ENCODE assay signal across 9 cellular contexts in the genomic region with DNA sequence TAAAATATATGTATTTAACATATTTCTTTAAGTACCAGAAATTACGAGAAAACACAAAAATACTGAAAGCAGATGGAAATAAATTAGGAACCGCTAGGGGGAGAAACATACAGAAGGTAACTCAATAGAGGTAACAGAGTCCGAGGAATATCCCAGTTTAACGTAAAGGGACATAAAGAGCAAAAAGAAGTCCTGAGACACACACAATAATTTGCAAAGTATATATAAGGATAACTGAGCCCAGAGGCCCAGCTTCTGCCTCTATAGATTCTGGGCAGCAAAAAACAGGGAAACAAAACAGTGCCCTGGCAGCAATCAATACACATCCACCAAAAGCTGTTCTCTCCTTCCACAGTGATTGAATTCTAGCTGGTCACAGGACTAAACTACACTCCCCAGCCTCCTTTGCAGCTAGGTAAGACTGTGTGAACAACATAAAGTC. TPM values are rescaled to one million over a fixed set of nuclear protein-coding genes. Genes with fewer than 3 reads are reported as not detected.
A peak's percentile ranks its signal among the peaks of the same experiment; 100 is the strongest.
DNase-seq lines count a peak whose midpoint lies in the region; ATAC-seq, FAIRE-seq and TF ChIP-seq lines count a peak whose summit lies in the region.
"Had no signal": no experiment of that assay in that cellular context is flagged by ENCODE, and none has a peak within 500 bp of the region (broad histone marks: within the 10 kb centered on the region; RNA-seq: fewer than 3 reads in every experiment).

No MANE protein-coding gene starts in this region.

- H3K27me3 ChIP-seq in AG04450 (ENCODE audit: control insufficient read depth, insufficient read depth, low read length) (no peaks in the 10 kb centered on the region), bronchial epithelial cell (ENCODE audit: control insufficient read depth, insufficient read depth, low read length) (no peaks in the 10 kb centered on the region), HepG2 (ENCODE audit: control insufficient read depth in 1 of 2, insufficient read depth in 2 of 2, low read length in 2 of 2) (no peaks in the 10 kb centered on the region)

- no peaks in the 10 kb centered on the region for H4K20me1 ChIP-seq in HepG2 (ENCODE audit: insufficient read depth, low read length)

- TF ChIP-seq EP300 in HepG2 (IDR thresholded peaks at IDR 0.05; ENCODE audit: low read depth in 2 of 2, low read length in 2 of 2) (no peak), HepG2 (CRISPR knock-in tag; IDR thresholded peaks at IDR 0.05; ENCODE audit: borderline replicate concordance) (no peak)

- peak; percentile 54 for TF ChIP-seq CTCF in AG04450 (IDR thresholded peaks at IDR 0.05; ENCODE audit: low read depth, low read length)
- peak; percentile 78 for TF ChIP-seq CTCF in HFFc6 (IDR thresholded peaks at IDR 0.05)
- TF ChIP-seq CTCF in bronchial epithelial cell (IDR thresholded peaks at IDR 0.05; ENCODE audit: insufficient read depth, low read length, severe bottlenecking) = peak; percentile 20
- TF ChIP-seq CTCF in HepG2 (CRISPR knock-in tag; IDR thresholded peaks at IDR 0.05) = peak; percentile 46

- H3K9me3 ChIP-seq in AG04450 (ENCODE audit: control insufficient read depth, insufficient read depth, low read length) (no peaks in the 10 kb centered on the region), HepG2 (ENCODE audit: low read length) (no peaks in the 10 kb centered on the region)

- in situ Hi-C loops in HepG2 (cut with HindIII; ENCODE audit: extremely low pct_ligation_motif_present, low pct_unique_long_range_greater_than_20kb) = loop anchor here (25.0 kb wide), 1 partner anchor 1582 kb away; no protein-coding TSS in a partner anchor

- BruUV-seq in HepG2 (replicated peaks; lab: Mats Ljungman, UMichigan) = no TSS peak

- no peak for TF ChIP-seq RAD21 in HepG2 (CRISPR knock-in tag; IDR thresholded peaks at IDR 0.05)

- peak overlapping the region; percentile 45; the same call in 1 of the 2 replicates for H3K4me2 ChIP-seq in HepG2 (ENCODE audit: low read depth, low read length)
- H3K4me2 ChIP-seq: KMS-11 had no signal

- no peaks in the 10 kb centered on the region for H3K79me2 ChIP-seq in HepG2 (ENCODE audit: insufficient read depth, low read length)

- FAIRE-seq in bronchial epithelial cell (lab: Jason Lieb, UNC) (no peak), HepG2 (lab: Jason Lieb, UNC) (peak; percentile 67)

- no peak for TF ChIP-seq POLR2A in HepG2 (IDR thresholded peaks at IDR 0.05; ENCODE audit: insufficient read depth in 1 of 2, low read depth in 2 of 2, low read length in 2 of 2)

- intact Hi-C loops in HepG2 (cut with micrococcal nuclease; ENCODE audit: unreplicated experiment) = loop anchor here (1.0 to 5.0 kb wide), 2 partner anchors 81 to 713 kb away; no protein-coding TSS in a partner anchor

- peak overlapping the region; percentile 56 for H2AFZ ChIP-seq in HepG2 (ENCODE audit: low read length)

- H3K4me1 ChIP-seq in HepG2 (ENCODE audit: insufficient read depth, low read length) = no peaks in the 10 kb centered on the region

- no peaks in the 10 kb centered on the region for H3K36me3 Mint-ChIP-seq in HFFc6 (ENCODE audit: low read depth)

- peak overlapping the region; percentile 36; the same call in 1 of the 2 replicates for H3K4me3 Mint-ChIP-seq in HFFc6

- WGBS in HepG2 (ENCODE audit: low lambda C conversion rate) = 7% methylated on average over 4 of the region's 4 CpGs

- H3K27me3 Mint-ChIP-seq in HFFc6 (ENCODE audit: insufficient read depth) = no peaks in the 10 kb centered on the region

- ATAC-seq in HepG2 = peak; percentile 87
- no peak for ATAC-seq in HG03469 (IDR thresholded peaks at IDR 0.05; ENCODE audit: unreplicated experiment)

- H3K36me3 ChIP-seq in bronchial epithelial cell (ENCODE audit: control insufficient read depth, insufficient read depth, low read length) = no peaks in the 10 kb centered on the region
- no peaks in the 10 kb centered on the region for H3K36me3 ChIP-seq in HepG2 (replicated peaks in 1 of 2; ENCODE audit: control insufficient read depth in 1 of 2, insufficient read depth in 2 of 2, low read length in 2 of 2)

- no peak overlapping the region for H3K27ac Mint-ChIP-seq in HFFc6

- POLR2A ChIA-PET in AG04450 (lab: Yijun Ruan, JAX) = interaction anchor here (0.5 kb wide), 1 partner anchor 82 kb away, joined by 6 read pairs; no protein-coding TSS in a partner anchor
- POLR2A ChIA-PET in HepG2 (lab: Yijun Ruan, JAX) = no interaction called here

- H3K4me3 ChIP-seq in AG04450 (ENCODE audit: low read depth, low read length) = no peak overlapping the region
- H3K4me3 ChIP-seq in bronchial epithelial cell (ENCODE audit: low read depth, low read length) = no peak overlapping the region
- H3K4me3 ChIP-seq in HepG2 (replicated peaks in 1 of 3; ENCODE audit: insufficient read depth in 1 of 3, low read depth in 2 of 3, low read length in 3 of 3) = no peak overlapping the region; a peak in 1 of 6 replicates

- no peaks in the 10 kb centered on the region for H3K9me3 Mint-ChIP-seq in HFFc6

- no peaks in the 10 kb centered on the region for H3K4me1 Mint-ChIP-seq in HFFc6 (ENCODE audit: low read depth)

- CTCF ChIA-PET in AG04450 (lab: Charles Lee) = interaction anchor here (0.6 to 2.0 kb wide), 6 partner anchors 9 to 865 kb away, joined by 4 to 8 read pairs (median 5); no protein-coding TSS in a partner anchor
- CTCF ChIA-PET in HepG2 (lab: Yijun Ruan, JAX; ENCODE audit: low intra/inter-chr PET ratio, low total read pairs) = interaction anchor here (1.4 to 1.5 kb wide), 2 partner anchors 81 to 531 kb away, joined by 4 to 8 read pairs; no protein-coding TSS in a partner anchor

- H3K9ac ChIP-seq in HepG2 (ENCODE audit: insufficient read depth, low read depth, low read length) = no peak overlapping the region
- H3K9ac ChIP-seq: KMS-11 had no signal

- no peak for DNase-seq in AG04450 (ENCODE audit: low read depth, low spot score)
- DNase-seq in HFFc6 = no peak
- DNase-seq in bronchial epithelial cell (ENCODE audit: low read depth) = peak; percentile 43
- peak; percentile 41 for DNase-seq in HepG2 (ENCODE audit: low spot score)
- no peak for DNase-seq in A172 (ENCODE audit: low spot score)
- DNase-seq in stimulated activated CD4-positive, alpha-beta T cell treated with anti-CD3 and anti-CD28 coated beads, Interleukin-2, amount 100 ng/mL, for 24 hours = no peak
- no peak for DNase-seq in NCI-H2171 (lab: John Stamatoyannopoulos, UW)

- H3K27ac ChIP-seq in AG04450 (ENCODE audit: low read depth, low read length) (no peak overlapping the region), HepG2 (ENCODE audit: extremely low read length, insufficient read depth, low read length) (no peak overlapping the region)
- H3K27ac ChIP-seq: KMS-11 had no signal

TF ChIP-seq in HepG2, 621 proteins besides CTCF, POLR2A, EP300 and RAD21:
- TF ChIP-seq RXRB (CRISPR knock-in tag; IDR thresholded peaks at IDR 0.05; ENCODE audit: borderline replicate concordance) (0 out of 2 replicates have a peak, but pooled peaks have one; percentile 7), ZNF143 (CRISPR knock-in tag; IDR thresholded peaks at IDR 0.05) (peak; percentile 42; the same call in 1 of the 2 replicates), THAP11 (CRISPR knock-in tag; IDR thresholded peaks at IDR 0.05) (peak; percentile 67), ZFP90 (CRISPR knock-in tag; IDR thresholded peaks at IDR 0.05; ENCODE audit: borderline replicate concordance) (no peak)

RNA-seq across cellular contexts. Expression of a gene that starts 15.1 kb away (rescaled TPM):
- 3.5 and 6.3 TPM in 2 replicates for polyA plus RNA-seq in AG04450 (2011; rRNA removed)
- 6.5 and 9.5 TPM in 2 replicates for polyA minus RNA-seq in AG04450 (2011; rRNA and poly(A)+ RNA removed)
- 1 to 10 TPM; 3.9 to 6.1 (median 4.6) TPM for total RNA-seq in HFFc6 (2021; fragmentation: NEBNext Ultra II Directional; extraction: Animal tissue kit (Norgen Biotek cat#: 25700))
- 7.9 TPM in 2 replicates for total RNA-seq in bronchial epithelial cell
- 3.1 and 4.8 TPM in 2 replicates for total RNA-seq in HepG2 (2016; rRNA removed; fragmentation: Illumina TruSeq; extraction: Trizol)
- total RNA-seq in HepG2 (2016; cell fraction: cytosol; rRNA removed; fragmentation: Illumina TruSeq; extraction: Trizol; ENCODE audit: low read depth) = 2.2 and 2.8 TPM in 2 replicates
- total RNA-seq in HepG2 (2016; cell fraction: insoluble cytoplasmic fraction; rRNA removed; fragmentation: Illumina TruSeq; extraction: Trizol) = 3.0 and 4.1 TPM in 2 replicates
- 1.4 and 1.5 TPM in 2 replicates for total RNA-seq in HepG2 (2016; cell fraction: membrane; rRNA removed; fragmentation: Illumina TruSeq; extraction: Trizol)
- total RNA-seq in HepG2 (2016; cell fraction: nucleus; rRNA removed; fragmentation: Illumina TruSeq; extraction: Trizol) = 17.0 and 19.3 TPM in 2 replicates
- 2.0 and 2.3 TPM in 2 replicates for polyA plus RNA-seq in HepG2 (2011; rRNA removed)
- 0.15 and 0.81 TPM in 2 replicates for polyA plus RNA-seq in HepG2 (2011; cell fraction: cytosol; rRNA removed)
- 4.6 and 5.0 TPM in 2 replicates for polyA plus RNA-seq in HepG2 (2011; cell fraction: nucleus; rRNA removed)
- polyA plus RNA-seq in HepG2 (2012) = 0.44 and 0.68 TPM in 2 replicates
- polyA plus RNA-seq in HepG2 (2016; cell fraction: cytosol; fragmentation: Illumina TruSeq; extraction: Trizol; ENCODE audit: low read depth) = 0.09 and 0.20 TPM in 2 replicates
- 0.82 and 1.4 TPM in 2 replicates for polyA plus RNA-seq in HepG2 (2016; cell fraction: insoluble cytoplasmic fraction; fragmentation: Illumina TruSeq; extraction: Trizol; ENCODE audit: low read depth)
- polyA plus RNA-seq in HepG2 (2016; cell fraction: membrane; fragmentation: Illumina TruSeq; extraction: Trizol; ENCODE audit: low read depth) = 0.22 and 0.29 TPM in 2 replicates
- polyA plus RNA-seq in HepG2 (2016; cell fraction: nucleus; fragmentation: Illumina TruSeq; extraction: Trizol; ENCODE audit: insufficient read depth, low read depth) = 5.2 and 6.6 TPM in 2 replicates
- 2.8 and 2.9 TPM in 2 replicates for polyA minus RNA-seq in HepG2 (2011; rRNA and poly(A)+ RNA removed; ENCODE audit: low replicate concordance)
- 0.49 and 1.1 TPM in 2 replicates for polyA minus RNA-seq in HepG2 (2011; cell fraction: cytosol; rRNA and poly(A)+ RNA removed)
- polyA minus RNA-seq in HepG2 (2011; cell fraction: nucleus; rRNA and poly(A)+ RNA removed) = 20.1 and 28.6 TPM in 2 replicates
- 5.7 and 10.1 TPM in 2 replicates for total RNA-seq in A172 (2014; rRNA removed; shearing (Covaris generic))

Comparison
In these comparisons a context has a peak if more than half of its experiments do, and no peak if none do; other contexts are left out.
1. DNase-seq: peak in bronchial epithelial cell (single experiment) and HepG2 (single experiment); none in AG04450 (single experiment), HFFc6 (single experiment), A172 (single experiment), stimulated activated CD4-positive, alpha-beta T cell treated with anti-CD3 and anti-CD28 coated beads, Interleukin-2, amount 100 ng/mL, for 24 hours (0 of 2) and NCI-H2171 (single experiment).
2. CTCF ChIP-seq: peak in every context shown above with its lines; median percentile 78 in HFFc6; 54 in AG04450; 46 in HepG2; 20 in bronchial epithelial cell.